8 cellular contexts compared by ENCODE assay signal in the genomic region with DNA sequence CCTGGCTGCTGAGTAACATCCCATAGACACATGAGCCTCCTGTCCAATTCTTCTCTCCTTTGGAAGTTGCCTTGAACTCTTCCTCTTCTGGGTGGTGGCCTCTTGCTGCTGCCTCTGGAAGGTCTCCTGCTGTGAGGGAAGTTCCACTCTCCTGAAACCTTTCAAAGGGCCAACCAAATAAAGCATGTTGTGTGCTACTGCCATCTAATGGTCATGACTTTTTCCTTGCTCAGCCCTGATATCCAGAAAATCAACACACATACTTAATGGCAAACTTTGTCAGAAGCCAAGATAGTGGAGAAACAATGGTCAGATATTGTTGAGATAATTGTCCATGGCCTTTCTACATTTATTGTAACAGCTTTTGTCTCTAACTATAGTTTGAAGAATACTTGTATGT. TPM values are rescaled to one million over a fixed set of nuclear protein-coding genes. Genes with fewer than 3 reads are reported as not detected.
DNase-seq lines count a peak whose midpoint lies in the region; ATAC-seq and FAIRE-seq lines count a peak whose summit lies in the region.

No MANE protein-coding gene starts in this region.

- intact Hi-C loops in left ventricle myocardium superior (cut with micrococcal nuclease), result no loop called here

- FAIRE-seq in GM18507 (lab: Jason Lieb, UNC), result peak; percentile 18

- DNase-seq in AG08396 (ENCODE audit: low spot score) (peak; percentile 20), GM18507 (ENCODE audit: extremely low spot score, insufficient read length, low read depth) (no peak), RPMI7951 (ENCODE audit: low read depth) (peak; percentile 31), left ventricle myocardium superior (no peak), hepatic stellate cell (ENCODE audit: low spot score) (no peak)

- peak; percentile 54 for ATAC-seq in left ventricle myocardium superior
- no peak for ATAC-seq in HG03442 (IDR thresholded peaks at IDR 0.05; ENCODE audit: unreplicated experiment)
- no peak for ATAC-seq in HG02798 (IDR thresholded peaks at IDR 0.05; ENCODE audit: poor library complexity, unreplicated experiment)
- ATAC-seq in GM18868 (IDR thresholded peaks at IDR 0.05; ENCODE audit: unreplicated experiment), result no peak

RNA-seq across cellular contexts. Expression of gene ZXDA, which starts 19.1 kb away (rescaled TPM):
- total RNA-seq in RPMI7951 (2014; rRNA removed; shearing (Covaris generic)), result 4.2 TPM in 2 replicates
- total RNA-seq in left ventricle myocardium superior, result 3.7 TPM

Comparison
In these comparisons a context has a peak if more than half of its experiments do, and no peak if none do; other contexts are left out.
1. DNase-seq: peak in AG08396 (single experiment) and RPMI7951 (single experiment); none in GM18507 (single experiment), left ventricle myocardium superior (single experiment) and hepatic stellate cell (single experiment).